ENCODE assay signal across 29 cellular contexts in the genomic region with DNA sequence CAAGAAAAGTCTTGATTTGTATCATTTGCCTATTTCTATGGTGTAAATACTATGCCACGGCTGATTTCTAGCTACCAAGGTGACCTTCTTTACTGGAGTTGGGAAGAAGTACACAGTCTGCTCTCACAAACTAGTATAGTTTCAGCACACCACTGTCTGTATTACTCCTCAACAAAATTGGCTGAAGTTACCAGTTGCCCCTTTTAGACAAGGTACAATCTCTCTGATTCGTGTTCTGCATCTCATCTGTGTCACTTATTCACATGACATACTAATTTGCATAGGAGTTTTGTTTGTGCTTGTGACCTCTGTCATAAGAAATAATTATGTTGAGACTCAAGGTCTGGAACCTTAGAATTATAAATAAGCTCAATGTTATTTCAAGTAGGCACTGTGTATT.
"Had no signal": no experiment of that assay in that cellular context is flagged by ENCODE, and none has a peak within 500 bp of the region (broad histone marks: within the 10 kb centered on the region; RNA-seq: fewer than 3 reads in every experiment).

No MANE protein-coding gene starts in this region.

- H3K36me3 ChIP-seq: colonic mucosa, esophagus muscularis mucosa, esophagus squamous epithelium, gastrocnemius medialis, gastroesophageal sphincter, heart left ventricle, heart right ventricle had no signal

- H3K27me3 ChIP-seq: colonic mucosa, dorsolateral prefrontal cortex, esophagus muscularis mucosa, esophagus squamous epithelium, foreskin keratinocyte, gastrocnemius medialis, gastroesophageal sphincter, heart left ventricle, heart right ventricle had no signal

- H3K9me3 ChIP-seq: colonic mucosa, esophagus muscularis mucosa, esophagus squamous epithelium, gastrocnemius medialis, gastroesophageal sphincter had no signal

- ATAC-seq: effector memory CD8-positive, alpha-beta T cell; esophagus mucosa; foreskin keratinocyte; gastrocnemius medialis; gastroesophageal sphincter had no signal

- H3K4me1 Mint-ChIP-seq: endodermal cell had no signal

- H3K27ac Mint-ChIP-seq: dendritic cell treated with granulocyte-macrophage colony-stimulating factor and Interleukin-4, amounts not matched to agents 40 ng/mL and 50 ng/mL, for 4 days; effector memory CD8-positive, alpha-beta T cell; endodermal cell had no signal

- H3K4me1 ChIP-seq: colonic mucosa, esophagus muscularis mucosa, gastrocnemius medialis, gastroesophageal sphincter, heart left ventricle, heart right ventricle had no signal

- H3K9me3 Mint-ChIP-seq: endodermal cell had no signal

- H3K27me3 Mint-ChIP-seq: dendritic cell treated with granulocyte-macrophage colony-stimulating factor and Interleukin-4, amounts not matched to agents 40 ng/mL and 50 ng/mL, for 4 days; effector memory CD8-positive, alpha-beta T cell had no signal

- H3K4me3 Mint-ChIP-seq: dendritic cell treated with granulocyte-macrophage colony-stimulating factor and Interleukin-4, amounts not matched to agents 40 ng/mL and 50 ng/mL, for 4 days; effector memory CD8-positive, alpha-beta T cell; endodermal cell had no signal

- FAIRE-seq: colon, endometrium, endothelial cell of umbilical vein, frontal cortex had no signal

- DNase-seq: colonic mucosa; cortex of kidney; dermis blood vessel endothelial cell; dorsolateral prefrontal cortex; effector CD4-positive, alpha-beta T cell; effector CD8-positive, alpha-beta T cell; effector memory CD4-positive, alpha-beta T cell; effector memory CD8-positive, alpha-beta T cell; endodermal cell; erythroblast; esophagus squamous epithelium; foreskin fibroblast; foreskin keratinocyte; foreskin melanocyte; gastrocnemius medialis; glutamatergic neuron; head of caudate nucleus; heart left ventricle; heart right ventricle had no signal

- H3K27ac ChIP-seq: colonic mucosa, coronary artery, dorsolateral prefrontal cortex, epithelial cell of prostate, esophagus muscularis mucosa, esophagus squamous epithelium, foreskin keratinocyte, gastrocnemius medialis, gastroesophageal sphincter, heart left ventricle, heart right ventricle had no signal

- H3K4me3 ChIP-seq: colonic mucosa, coronary artery, dorsolateral prefrontal cortex, esophagus muscularis mucosa, esophagus squamous epithelium, gastrocnemius medialis, gastroesophageal sphincter, heart left ventricle, heart right ventricle had no signal
